ENCODE assay signal across 8 cellular contexts in genomic region chr12:93054021-93054420, GRCh38.
"Had no signal": no experiment of that assay in that cellular context is flagged by ENCODE, and none has a peak within 500 bp of the region (broad histone marks: within the 10 kb centered on the region; RNA-seq: fewer than 3 reads in every experiment).

No MANE protein-coding gene starts in this region.

- H3K4me3 ChIP-seq: GM23338 had no signal

- FAIRE-seq: H1, H54, HepG2 had no signal

- H3K4me2 ChIP-seq: GM23338 had no signal

- H3K27ac ChIP-seq: HL-60 had no signal

- DNase-seq: H9, HCEC 1CT, KBM-7 had no signal
